Comparison of ENCODE assay signal across 1 cellular context in the genomic region with DNA sequence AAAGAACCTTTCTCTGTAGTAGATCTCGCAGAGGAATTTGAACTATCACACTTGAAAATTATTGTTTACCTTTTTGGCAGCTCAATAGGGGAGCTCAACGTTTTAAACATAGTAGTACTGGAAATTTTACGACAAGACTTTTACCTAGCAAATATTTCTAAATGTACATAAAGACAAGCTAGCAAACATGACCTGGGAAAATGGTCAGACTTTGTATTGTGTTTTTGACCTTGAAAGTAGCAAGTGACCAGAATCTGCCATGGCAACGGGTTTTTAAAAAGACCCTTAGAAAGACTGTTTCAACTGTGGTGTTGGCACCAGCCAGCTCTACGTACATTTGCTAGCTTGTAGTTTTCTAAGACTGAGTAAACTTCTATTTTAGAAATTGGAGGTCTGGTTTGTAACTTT.
TF ChIP-seq lines count a peak whose summit lies in the region.

No MANE protein-coding gene starts in this region.

TF ChIP-seq in HepG2, 621 proteins besides CTCF, POLR2A, EP300 and RAD21 (continued from another document and continues in another):
- TF ChIP-seq, protein P1, sequence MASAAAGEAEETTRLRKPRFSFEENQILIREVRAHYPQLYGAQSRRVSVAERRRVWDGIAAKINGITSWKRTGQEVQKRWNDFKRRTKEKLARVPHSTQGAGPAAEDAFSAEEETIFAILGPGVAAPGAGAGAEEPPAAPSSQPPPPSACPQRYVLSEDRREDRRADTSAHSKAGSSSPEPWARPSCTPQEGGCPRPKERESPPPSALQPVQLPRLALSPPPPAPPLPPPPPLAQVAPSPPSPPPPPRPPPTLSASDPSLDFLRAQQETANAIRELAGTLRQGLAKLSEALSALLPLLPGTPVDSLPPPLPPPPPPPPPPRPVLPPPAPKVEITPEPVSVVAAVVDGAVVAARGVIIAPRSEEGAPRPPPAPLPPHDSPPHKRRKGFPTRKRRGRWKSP (CRISPR knock-in tag; IDR thresholded peaks at IDR 0.05) = no peak
- TF ChIP-seq, protein P2, sequence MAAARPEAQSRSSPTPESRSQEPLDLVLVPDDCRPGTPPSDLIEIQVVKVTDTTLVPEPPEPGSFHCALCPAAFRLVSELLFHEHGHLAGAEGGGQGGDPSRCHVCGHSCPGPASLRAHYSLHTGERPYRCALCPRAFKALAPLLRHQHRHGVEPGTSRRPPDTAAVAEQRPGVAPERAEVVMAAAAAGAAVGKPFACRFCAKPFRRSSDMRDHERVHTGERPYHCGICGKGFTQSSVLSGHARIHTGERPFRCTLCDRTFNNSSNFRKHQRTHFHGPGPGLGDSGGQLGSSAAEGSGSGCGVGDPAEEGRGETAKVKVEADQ (CRISPR knock-in tag; IDR thresholded peaks at IDR 0.05; ENCODE audit: borderline replicate concordance) = no peak
- TF ChIP-seq NR1H2 (CRISPR knock-in tag; IDR thresholded peaks at IDR 0.05; ENCODE audit: borderline replicate concordance, low read depth) (no peak), ZNF572 (CRISPR knock-in tag; IDR thresholded peaks at IDR 0.05) (no peak), ZNF598 (CRISPR knock-in tag; IDR thresholded peaks at IDR 0.05; ENCODE audit: borderline replicate concordance) (no peak), GZF1 (CRISPR knock-in tag; IDR thresholded peaks at IDR 0.05) (no peak), JUND (CRISPR knock-in tag; IDR thresholded peaks at IDR 0.05) (no peak), ZNF34 (CRISPR knock-in tag; IDR thresholded peaks at IDR 0.05; ENCODE audit: borderline replicate concordance) (no peak), ASH2L (IDR thresholded peaks at IDR 0.05; ENCODE audit: insufficient read length, low read depth, low read length) (peak; percentile 84), ERF (CRISPR knock-in tag; IDR thresholded peaks at IDR 0.05) (peak; percentile 77; the same call in 1 of the 2 replicates), SALL2 (CRISPR knock-in tag; IDR thresholded peaks at IDR 0.05) (no peak), NFKBIZ (CRISPR knock-in tag; IDR thresholded peaks at IDR 0.05) (no peak), MTF2 (CRISPR knock-in tag; IDR thresholded peaks at IDR 0.05; ENCODE audit: borderline replicate concordance) (no peak), MIXL1 (CRISPR knock-in tag; IDR thresholded peaks at IDR 0.05) (no peak; the same call in none of the 2 replicates), KLF15 (CRISPR knock-in tag; IDR thresholded peaks at IDR 0.05; ENCODE audit: borderline replicate concordance) (no peak), ZNF501 (CRISPR knock-in tag; IDR thresholded peaks at IDR 0.05) (no peak), ZFY (CRISPR knock-in tag; IDR thresholded peaks at IDR 0.05) (no peak), IKZF4 (CRISPR knock-in tag; IDR thresholded peaks at IDR 0.05; ENCODE audit: borderline replicate concordance, low read depth, not compliant biosample characterization) (no peak), ZNF451 (CRISPR knock-in tag; IDR thresholded peaks at IDR 0.05) (no peak), BRD4 (CRISPR knock-in tag; IDR thresholded peaks at IDR 0.05) (no peak), ZMAT3 (CRISPR knock-in tag; conservative IDR thresholded peaks at IDR 0.05) (no peak), SRSF1 (optimal IDR thresholded peaks at IDR 0.05; ENCODE audit: low read depth, low read length) (no peak), SP2 (CRISPR knock-in tag; IDR thresholded peaks at IDR 0.05) (no peak), TSC22D2 (CRISPR knock-in tag; IDR thresholded peaks at IDR 0.05; ENCODE audit: borderline replicate concordance) (no peak), PITX1 (CRISPR knock-in tag; IDR thresholded peaks at IDR 0.05) (peak; percentile 77), PCBP1 (IDR thresholded peaks at IDR 0.05; ENCODE audit: borderline replicate concordance, low read depth, low read length) (no peak), FLYWCH1 (CRISPR knock-in tag; IDR thresholded peaks at IDR 0.05) (no peak), ELF1 (CRISPR knock-in tag; IDR thresholded peaks at IDR 0.05) (peak; percentile 18; the same call in 1 of the 2 replicates), RARA (CRISPR knock-in tag; IDR thresholded peaks at IDR 0.05) (peak; percentile 98), TRIM24 (CRISPR knock-in tag; IDR thresholded peaks at IDR 0.05) (no peak), GPN1 (CRISPR knock-in tag; IDR thresholded peaks at IDR 0.05; ENCODE audit: borderline replicate concordance) (no peak), PCBP2 (optimal IDR thresholded peaks at IDR 0.05; ENCODE audit: low read depth, low read length, poor library complexity, severe bottlenecking) (no peak)
- TF ChIP-seq, protein P3, sequence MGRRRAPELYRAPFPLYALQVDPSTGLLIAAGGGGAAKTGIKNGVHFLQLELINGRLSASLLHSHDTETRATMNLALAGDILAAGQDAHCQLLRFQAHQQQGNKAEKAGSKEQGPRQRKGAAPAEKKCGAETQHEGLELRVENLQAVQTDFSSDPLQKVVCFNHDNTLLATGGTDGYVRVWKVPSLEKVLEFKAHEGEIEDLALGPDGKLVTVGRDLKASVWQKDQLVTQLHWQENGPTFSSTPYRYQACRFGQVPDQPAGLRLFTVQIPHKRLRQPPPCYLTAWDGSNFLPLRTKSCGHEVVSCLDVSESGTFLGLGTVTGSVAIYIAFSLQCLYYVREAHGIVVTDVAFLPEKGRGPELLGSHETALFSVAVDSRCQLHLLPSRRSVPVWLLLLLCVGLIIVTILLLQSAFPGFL (CRISPR knock-in tag; IDR thresholded peaks at IDR 0.05) = no peak
- TF ChIP-seq, protein P4, sequence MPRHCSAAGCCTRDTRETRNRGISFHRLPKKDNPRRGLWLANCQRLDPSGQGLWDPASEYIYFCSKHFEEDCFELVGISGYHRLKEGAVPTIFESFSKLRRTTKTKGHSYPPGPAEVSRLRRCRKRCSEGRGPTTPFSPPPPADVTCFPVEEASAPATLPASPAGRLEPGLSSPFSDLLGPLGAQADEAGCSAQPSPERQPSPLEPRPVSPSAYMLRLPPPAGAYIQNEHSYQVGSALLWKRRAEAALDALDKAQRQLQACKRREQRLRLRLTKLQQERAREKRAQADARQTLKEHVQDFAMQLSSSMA (CRISPR knock-in tag; IDR thresholded peaks at IDR 0.05) = no peak
- TF ChIP-seq, protein P5, sequence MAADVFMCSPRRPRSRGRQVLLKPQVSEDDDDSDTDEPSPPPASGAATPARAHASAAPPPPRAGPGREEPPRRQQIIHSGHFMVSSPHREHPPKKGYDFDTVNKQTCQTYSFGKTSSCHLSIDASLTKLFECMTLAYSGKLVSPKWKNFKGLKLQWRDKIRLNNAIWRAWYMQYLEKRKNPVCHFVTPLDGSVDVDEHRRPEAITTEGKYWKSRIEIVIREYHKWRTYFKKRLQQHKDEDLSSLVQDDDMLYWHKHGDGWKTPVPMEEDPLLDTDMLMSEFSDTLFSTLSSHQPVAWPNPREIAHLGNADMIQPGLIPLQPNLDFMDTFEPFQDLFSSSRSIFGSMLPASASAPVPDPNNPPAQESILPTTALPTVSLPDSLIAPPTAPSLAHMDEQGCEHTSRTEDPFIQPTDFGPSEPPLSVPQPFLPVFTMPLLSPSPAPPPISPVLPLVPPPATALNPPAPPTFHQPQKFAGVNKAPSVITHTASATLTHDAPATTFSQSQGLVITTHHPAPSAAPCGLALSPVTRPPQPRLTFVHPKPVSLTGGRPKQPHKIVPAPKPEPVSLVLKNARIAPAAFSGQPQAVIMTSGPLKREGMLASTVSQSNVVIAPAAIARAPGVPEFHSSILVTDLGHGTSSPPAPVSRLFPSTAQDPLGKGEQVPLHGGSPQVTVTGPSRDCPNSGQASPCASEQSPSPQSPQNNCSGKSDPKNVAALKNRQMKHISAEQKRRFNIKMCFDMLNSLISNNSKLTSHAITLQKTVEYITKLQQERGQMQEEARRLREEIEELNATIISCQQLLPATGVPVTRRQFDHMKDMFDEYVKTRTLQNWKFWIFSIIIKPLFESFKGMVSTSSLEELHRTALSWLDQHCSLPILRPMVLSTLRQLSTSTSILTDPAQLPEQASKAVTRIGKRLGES (CRISPR knock-in tag; IDR thresholded peaks at IDR 0.05; ENCODE audit: borderline replicate concordance) = no peak
- TF ChIP-seq, protein P6, sequence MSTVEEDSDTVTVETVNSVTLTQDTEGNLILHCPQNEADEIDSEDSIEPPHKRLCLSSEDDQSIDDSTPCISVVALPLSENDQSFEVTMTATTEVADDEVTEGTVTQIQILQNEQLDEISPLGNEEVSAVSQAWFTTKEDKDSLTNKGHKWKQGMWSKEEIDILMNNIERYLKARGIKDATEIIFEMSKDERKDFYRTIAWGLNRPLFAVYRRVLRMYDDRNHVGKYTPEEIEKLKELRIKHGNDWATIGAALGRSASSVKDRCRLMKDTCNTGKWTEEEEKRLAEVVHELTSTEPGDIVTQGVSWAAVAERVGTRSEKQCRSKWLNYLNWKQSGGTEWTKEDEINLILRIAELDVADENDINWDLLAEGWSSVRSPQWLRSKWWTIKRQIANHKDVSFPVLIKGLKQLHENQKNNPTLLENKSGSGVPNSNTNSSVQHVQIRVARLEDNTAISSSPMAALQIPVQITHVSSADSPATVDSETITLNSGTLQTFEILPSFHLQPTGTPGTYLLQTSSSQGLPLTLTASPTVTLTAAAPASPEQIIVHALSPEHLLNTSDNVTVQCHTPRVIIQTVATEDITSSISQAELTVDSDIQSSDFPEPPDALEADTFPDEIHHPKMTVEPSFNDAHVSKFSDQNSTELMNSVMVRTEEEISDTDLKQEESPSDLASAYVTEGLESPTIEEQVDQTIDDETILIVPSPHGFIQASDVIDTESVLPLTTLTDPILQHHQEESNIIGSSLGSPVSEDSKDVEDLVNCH (CRISPR knock-in tag; IDR thresholded peaks at IDR 0.05) = no peak
- TF ChIP-seq, protein P7, sequence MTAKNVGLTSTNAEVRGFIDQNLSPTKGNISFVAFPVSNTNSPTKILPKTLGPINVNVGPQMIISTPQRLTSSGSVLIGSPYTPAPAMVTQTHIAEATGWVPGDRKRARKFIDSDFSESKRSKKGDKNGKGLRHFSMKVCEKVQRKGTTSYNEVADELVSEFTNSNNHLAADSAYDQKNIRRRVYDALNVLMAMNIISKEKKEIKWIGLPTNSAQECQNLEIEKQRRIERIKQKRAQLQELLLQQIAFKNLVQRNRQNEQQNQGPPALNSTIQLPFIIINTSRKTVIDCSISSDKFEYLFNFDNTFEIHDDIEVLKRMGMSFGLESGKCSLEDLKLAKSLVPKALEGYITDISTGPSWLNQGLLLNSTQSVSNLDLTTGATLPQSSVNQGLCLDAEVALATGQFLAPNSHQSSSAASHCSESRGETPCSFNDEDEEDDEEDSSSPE (CRISPR knock-in tag; IDR thresholded peaks at IDR 0.05) = peak; percentile 39; the same call in 1 of the 2 replicates
- TF ChIP-seq, protein P8, sequence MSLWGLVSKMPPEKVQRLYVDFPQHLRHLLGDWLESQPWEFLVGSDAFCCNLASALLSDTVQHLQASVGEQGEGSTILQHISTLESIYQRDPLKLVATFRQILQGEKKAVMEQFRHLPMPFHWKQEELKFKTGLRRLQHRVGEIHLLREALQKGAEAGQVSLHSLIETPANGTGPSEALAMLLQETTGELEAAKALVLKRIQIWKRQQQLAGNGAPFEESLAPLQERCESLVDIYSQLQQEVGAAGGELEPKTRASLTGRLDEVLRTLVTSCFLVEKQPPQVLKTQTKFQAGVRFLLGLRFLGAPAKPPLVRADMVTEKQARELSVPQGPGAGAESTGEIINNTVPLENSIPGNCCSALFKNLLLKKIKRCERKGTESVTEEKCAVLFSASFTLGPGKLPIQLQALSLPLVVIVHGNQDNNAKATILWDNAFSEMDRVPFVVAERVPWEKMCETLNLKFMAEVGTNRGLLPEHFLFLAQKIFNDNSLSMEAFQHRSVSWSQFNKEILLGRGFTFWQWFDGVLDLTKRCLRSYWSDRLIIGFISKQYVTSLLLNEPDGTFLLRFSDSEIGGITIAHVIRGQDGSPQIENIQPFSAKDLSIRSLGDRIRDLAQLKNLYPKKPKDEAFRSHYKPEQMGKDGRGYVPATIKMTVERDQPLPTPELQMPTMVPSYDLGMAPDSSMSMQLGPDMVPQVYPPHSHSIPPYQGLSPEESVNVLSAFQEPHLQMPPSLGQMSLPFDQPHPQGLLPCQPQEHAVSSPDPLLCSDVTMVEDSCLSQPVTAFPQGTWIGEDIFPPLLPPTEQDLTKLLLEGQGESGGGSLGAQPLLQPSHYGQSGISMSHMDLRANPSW (CRISPR knock-in tag; IDR thresholded peaks at IDR 0.05; ENCODE audit: borderline replicate concordance) = 0 out of 2 replicates have a peak, but pooled peaks have one; percentile 56
- TF ChIP-seq, protein P9, sequence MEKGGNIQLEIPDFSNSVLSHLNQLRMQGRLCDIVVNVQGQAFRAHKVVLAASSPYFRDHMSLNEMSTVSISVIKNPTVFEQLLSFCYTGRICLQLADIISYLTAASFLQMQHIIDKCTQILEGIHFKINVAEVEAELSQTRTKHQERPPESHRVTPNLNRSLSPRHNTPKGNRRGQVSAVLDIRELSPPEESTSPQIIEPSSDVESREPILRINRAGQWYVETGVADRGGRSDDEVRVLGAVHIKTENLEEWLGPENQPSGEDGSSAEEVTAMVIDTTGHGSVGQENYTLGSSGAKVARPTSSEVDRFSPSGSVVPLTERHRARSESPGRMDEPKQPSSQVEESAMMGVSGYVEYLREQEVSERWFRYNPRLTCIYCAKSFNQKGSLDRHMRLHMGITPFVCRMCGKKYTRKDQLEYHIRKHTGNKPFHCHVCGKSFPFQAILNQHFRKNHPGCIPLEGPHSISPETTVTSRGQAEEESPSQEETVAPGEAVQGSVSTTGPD (CRISPR knock-in tag; IDR thresholded peaks at IDR 0.05) = no peak
- TF ChIP-seq, protein P10, sequence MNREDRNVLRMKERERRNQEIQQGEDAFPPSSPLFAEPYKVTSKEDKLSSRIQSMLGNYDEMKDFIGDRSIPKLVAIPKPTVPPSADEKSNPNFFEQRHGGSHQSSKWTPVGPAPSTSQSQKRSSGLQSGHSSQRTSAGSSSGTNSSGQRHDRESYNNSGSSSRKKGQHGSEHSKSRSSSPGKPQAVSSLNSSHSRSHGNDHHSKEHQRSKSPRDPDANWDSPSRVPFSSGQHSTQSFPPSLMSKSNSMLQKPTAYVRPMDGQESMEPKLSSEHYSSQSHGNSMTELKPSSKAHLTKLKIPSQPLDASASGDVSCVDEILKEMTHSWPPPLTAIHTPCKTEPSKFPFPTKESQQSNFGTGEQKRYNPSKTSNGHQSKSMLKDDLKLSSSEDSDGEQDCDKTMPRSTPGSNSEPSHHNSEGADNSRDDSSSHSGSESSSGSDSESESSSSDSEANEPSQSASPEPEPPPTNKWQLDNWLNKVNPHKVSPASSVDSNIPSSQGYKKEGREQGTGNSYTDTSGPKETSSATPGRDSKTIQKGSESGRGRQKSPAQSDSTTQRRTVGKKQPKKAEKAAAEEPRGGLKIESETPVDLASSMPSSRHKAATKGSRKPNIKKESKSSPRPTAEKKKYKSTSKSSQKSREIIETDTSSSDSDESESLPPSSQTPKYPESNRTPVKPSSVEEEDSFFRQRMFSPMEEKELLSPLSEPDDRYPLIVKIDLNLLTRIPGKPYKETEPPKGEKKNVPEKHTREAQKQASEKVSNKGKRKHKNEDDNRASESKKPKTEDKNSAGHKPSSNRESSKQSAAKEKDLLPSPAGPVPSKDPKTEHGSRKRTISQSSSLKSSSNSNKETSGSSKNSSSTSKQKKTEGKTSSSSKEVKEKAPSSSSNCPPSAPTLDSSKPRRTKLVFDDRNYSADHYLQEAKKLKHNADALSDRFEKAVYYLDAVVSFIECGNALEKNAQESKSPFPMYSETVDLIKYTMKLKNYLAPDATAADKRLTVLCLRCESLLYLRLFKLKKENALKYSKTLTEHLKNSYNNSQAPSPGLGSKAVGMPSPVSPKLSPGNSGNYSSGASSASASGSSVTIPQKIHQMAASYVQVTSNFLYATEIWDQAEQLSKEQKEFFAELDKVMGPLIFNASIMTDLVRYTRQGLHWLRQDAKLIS (CRISPR knock-in tag; IDR thresholded peaks at IDR 0.05) = no peak
- TF ChIP-seq, protein P11, sequence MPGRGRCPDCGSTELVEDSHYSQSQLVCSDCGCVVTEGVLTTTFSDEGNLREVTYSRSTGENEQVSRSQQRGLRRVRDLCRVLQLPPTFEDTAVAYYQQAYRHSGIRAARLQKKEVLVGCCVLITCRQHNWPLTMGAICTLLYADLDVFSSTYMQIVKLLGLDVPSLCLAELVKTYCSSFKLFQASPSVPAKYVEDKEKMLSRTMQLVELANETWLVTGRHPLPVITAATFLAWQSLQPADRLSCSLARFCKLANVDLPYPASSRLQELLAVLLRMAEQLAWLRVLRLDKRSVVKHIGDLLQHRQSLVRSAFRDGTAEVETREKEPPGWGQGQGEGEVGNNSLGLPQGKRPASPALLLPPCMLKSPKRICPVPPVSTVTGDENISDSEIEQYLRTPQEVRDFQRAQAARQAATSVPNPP (CRISPR knock-in tag; IDR thresholded peaks at IDR 0.05) = no peak
